20 cellular contexts compared by ENCODE assay signal in genomic region chr12:33248364-33248763, GRCh38.
DNase-seq lines count a peak whose midpoint lies in the region; ATAC-seq, FAIRE-seq and TF ChIP-seq lines count a peak whose summit lies in the region.
"Had no signal": no experiment of that assay in that cellular context is flagged by ENCODE, and none has a peak within 500 bp of the region (broad histone marks: within the 10 kb centered on the region; RNA-seq: fewer than 3 reads in every experiment).

No MANE protein-coding gene starts in this region.

- H3K4me1 Mint-ChIP-seq in GM23338 (peaks cover 6% of the 10 kb centered on the region; the same call in 2 of the 3 replicates), nephron (peaks cover 25% of the 10 kb centered on the region)
- H3K4me1 Mint-ChIP-seq in CD4-positive, alpha-beta memory T cell: no peaks in the 10 kb centered on the region
- H3K4me1 Mint-ChIP-seq: B cell had no signal

- peaks cover 5% of the 10 kb centered on the region; the same call in 2 of the 3 replicates for H3K9me3 Mint-ChIP-seq in GM23338
- H3K9me3 Mint-ChIP-seq in nephron: peaks cover 10% of the 10 kb centered on the region
- peaks cover 0 to 4% (median 0%) of the 10 kb centered on the region in 8 donors for H3K9me3 Mint-ChIP-seq in CD4-positive, alpha-beta memory T cell
- H3K9me3 Mint-ChIP-seq: CD8-positive, alpha-beta T cell had no signal

- CTCF ChIA-PET in endothelial cell of umbilical vein (lab: Charles Lee): no interaction called here
- CTCF ChIA-PET in CD4-positive, alpha-beta memory T cell (lab: Charles Lee; ENCODE audit: partially characterized antibody): no interaction called here

- FAIRE-seq in endothelial cell of umbilical vein (lab: Jason Lieb, UNC): no peak
- FAIRE-seq: A204.1, D721Med, G401.6, GM12891 had no signal

- no peak for TF ChIP-seq POLR2A in endothelial cell of umbilical vein (IDR thresholded peaks at IDR 0.05; ENCODE audit: low read depth, low read length)

- H3K4me3 ChIP-seq in GM23338 (no peak overlapping the region), endothelial cell of umbilical vein (replicated peaks in 1 of 3; ENCODE audit: insufficient read depth in 1 of 3, low read depth in 1 of 3, low read length in 3 of 3) (no peak overlapping the region)
- no peak overlapping the region for H3K4me3 ChIP-seq in CD4-positive, alpha-beta memory T cell (ENCODE audit: low read length in 2 of 2)
- H3K4me3 ChIP-seq: GM23248 had no signal

- peaks cover 2% of the 10 kb centered on the region for H3K9me3 ChIP-seq in endothelial cell of umbilical vein (replicated peaks; ENCODE audit: control insufficient read depth, insufficient read depth, low read length)
- H3K9me3 ChIP-seq in CD4-positive, alpha-beta memory T cell (ENCODE audit: control insufficient read depth in 1 of 2, low read length in 2 of 2): no peaks in the 10 kb centered on the region

- H3K27me3 ChIP-seq in GM23338 (ENCODE audit: insufficient read depth) (no peaks in the 10 kb centered on the region), endothelial cell of umbilical vein (ENCODE audit: control insufficient read depth in 2 of 2, insufficient read depth in 2 of 2, low read length in 2 of 2) (no peaks in the 10 kb centered on the region)
- no peaks in the 10 kb centered on the region for H3K27me3 ChIP-seq in CD4-positive, alpha-beta memory T cell (ENCODE audit: insufficient read depth, low read length)

- intact Hi-C loops in endothelial cell of umbilical vein (cut with micrococcal nuclease): no loop called here
- intact Hi-C loops in CD4-positive, alpha-beta memory T cell (cut with micrococcal nuclease): no loop called here

- H3K27ac Mint-ChIP-seq in GM23338 (no peak overlapping the region), nephron (peak overlapping the region in 2 of 3 experiments; percentile 67 to 85)
- no peak overlapping the region for H3K27ac Mint-ChIP-seq in CD4-positive, alpha-beta memory T cell
- H3K27ac Mint-ChIP-seq: B cell; CD8-positive, alpha-beta T cell; H9 had no signal

- H3K9me1 ChIP-seq in endothelial cell of umbilical vein (replicated peaks; ENCODE audit: control insufficient read depth, extremely low read depth, insufficient read depth, low read length): no peaks in the 10 kb centered on the region

- ATAC-seq in GM23338: no peak; the same call in 1 of the 3 replicates
- ATAC-seq: CD8-positive, alpha-beta T cell had no signal

- no peak overlapping the region for H3K27ac ChIP-seq in GM23338 (ENCODE audit: low read depth)
- H3K27ac ChIP-seq in endothelial cell of umbilical vein (ENCODE audit: insufficient read depth, low read depth, low read length): no peak overlapping the region
- no peak overlapping the region for H3K27ac ChIP-seq in CD4-positive, alpha-beta memory T cell (ENCODE audit: low read depth, low read length)
- H3K27ac ChIP-seq: GM23248 had no signal

- POLR2A ChIA-PET in endothelial cell of umbilical vein (lab: Charles Lee): no interaction called here
- POLR2A ChIA-PET in CD4-positive, alpha-beta memory T cell (lab: Charles Lee; ENCODE audit: partially characterized antibody): no interaction called here

- BruUV-seq in endothelial cell of umbilical vein (replicated peaks; lab: Mats Ljungman, UMichigan): no TSS peak

- H3K9ac ChIP-seq in endothelial cell of umbilical vein (replicated peaks; ENCODE audit: extremely low read depth, insufficient read depth, low read length): no peak overlapping the region
- H3K9ac ChIP-seq: GM23248 had no signal

- H3K27me3 Mint-ChIP-seq in GM23338 (ENCODE audit: insufficient read depth, low read depth, poor library complexity): peaks cover 2% of the 10 kb centered on the region
- H3K27me3 Mint-ChIP-seq in nephron (ENCODE audit: low read depth): peaks cover 3% of the 10 kb centered on the region
- no peaks in the 10 kb centered on the region for H3K27me3 Mint-ChIP-seq in CD4-positive, alpha-beta memory T cell
- H3K27me3 Mint-ChIP-seq: B cell had no signal

- H3K36me3 ChIP-seq in GM23338 (ENCODE audit: insufficient read depth) (no peaks in the 10 kb centered on the region), endothelial cell of umbilical vein (ENCODE audit: control insufficient read depth in 2 of 2, extremely low read depth in 1 of 2, insufficient read depth in 2 of 2, low read length in 2 of 2) (no peaks in the 10 kb centered on the region)
- H3K36me3 ChIP-seq in CD4-positive, alpha-beta memory T cell (ENCODE audit: insufficient read depth, low read length): no peaks in the 10 kb centered on the region

- no peak overlapping the region for H3K4me2 ChIP-seq in GM23338
- no peak overlapping the region for H3K4me2 ChIP-seq in endothelial cell of umbilical vein (ENCODE audit: insufficient read depth, low read length)

- dilution Hi-C loops in endothelial cell of umbilical vein (cut with MboI; ENCODE audit: extremely low pct_ligation_motif_present, low sequenced_read_pairs): no loop called here

- H3K4me1 ChIP-seq in GM23338 (ENCODE audit: insufficient read depth): no peaks in the 10 kb centered on the region; the same call in 1 of the 2 replicates
- no peaks in the 10 kb centered on the region for H3K4me1 ChIP-seq in endothelial cell of umbilical vein (ENCODE audit: control insufficient read depth, extremely low read depth, insufficient read depth, low read length)
- no peaks in the 10 kb centered on the region for H3K4me1 ChIP-seq in CD4-positive, alpha-beta memory T cell (ENCODE audit: insufficient read depth, low read length)

- no peaks in the 10 kb centered on the region for H3F3A ChIP-seq in GM23338 (replicated peaks; ENCODE audit: low read depth)

- H3K9me2 ChIP-seq in GM23338 (ENCODE audit: insufficient read depth): no peaks in the 10 kb centered on the region

- H2AFZ ChIP-seq in GM23338 (no peak overlapping the region), endothelial cell of umbilical vein (ENCODE audit: low read depth, low read length) (no peak overlapping the region)
- H2AFZ ChIP-seq: GM23248 had no signal

- peak; percentile 12 for DNase-seq in GM23338 (ENCODE audit: low spot score)
- peak; percentile 0 for DNase-seq in NAMALWA (ENCODE audit: low spot score)
- peak; percentile 0 for DNase-seq in endothelial cell of umbilical vein (ENCODE audit: low read depth, low spot score)
- DNase-seq in CD4-positive, alpha-beta memory T cell: no peak
- DNase-seq in NCI-H2029 treated with DMSO at 0.1 percent for 48 hours (lab: John Stamatoyannopoulos, UW): no peak
- DNase-seq in mucosa of gallbladder (ENCODE audit: low spot score): no peak
- DNase-seq: C1 segment of cervical spinal cord; CD8-positive, alpha-beta T cell; COR-L47; DMS153; DMS79 treated with DMSO at 0.1 percent for 48 hours; EL; GM23248; H9 had no signal

- H3K4me3 Mint-ChIP-seq in GM23338 (no peak overlapping the region), nephron (no peak overlapping the region)
- H3K4me3 Mint-ChIP-seq in CD4-positive, alpha-beta memory T cell: no peak overlapping the region
- H3K4me3 Mint-ChIP-seq: B cell; CD8-positive, alpha-beta T cell; H9 had no signal

- H4K20me1 ChIP-seq in GM23338 (replicated peaks; ENCODE audit: insufficient read depth): no peaks in the 10 kb centered on the region
- no peaks in the 10 kb centered on the region for H4K20me1 ChIP-seq in endothelial cell of umbilical vein (replicated peaks; ENCODE audit: control insufficient read depth, extremely low read depth, insufficient read depth, low read length)

- H3K36me3 Mint-ChIP-seq in GM23338 (ENCODE audit: low read depth): no peaks in the 10 kb centered on the region
- H3K36me3 Mint-ChIP-seq in nephron (ENCODE audit: low read depth): no peaks in the 10 kb centered on the region
- no peaks in the 10 kb centered on the region for H3K36me3 Mint-ChIP-seq in CD4-positive, alpha-beta memory T cell
- H3K36me3 Mint-ChIP-seq: CD8-positive, alpha-beta T cell had no signal

- TF ChIP-seq CTCF in GM23338 (conservative IDR thresholded peaks at IDR 0.05; ENCODE audit: low read depth in 2 of 2): peak; percentile 17 to 52; a peak in 2 of 4 replicates
- no peak for TF ChIP-seq CTCF in endothelial cell of umbilical vein (IDR thresholded peaks at IDR 0.05; ENCODE audit: extremely low read depth in 1 of 2, insufficient read depth in 1 of 2, low read depth in 1 of 2, low read length in 2 of 2)
- no peak for TF ChIP-seq CTCF in nephron (IDR thresholded peaks at IDR 0.05; ENCODE audit: unreplicated experiment in 3 of 3)

- H3K79me2 ChIP-seq in GM23338 (replicated peaks; ENCODE audit: insufficient read depth) (no peaks in the 10 kb centered on the region), endothelial cell of umbilical vein (ENCODE audit: control insufficient read depth, insufficient read depth, low read length) (no peaks in the 10 kb centered on the region)

TF ChIP-seq in GM23338, 12 proteins besides CTCF, POLR2A, EP300 and RAD21 (continues in another document):
- TF ChIP-seq JUNB (IDR thresholded peaks at IDR 0.05; ENCODE audit: unreplicated experiment) (no peak), ZNF331 (CRISPR knock-in tag; IDR thresholded peaks at IDR 0.05; ENCODE audit: low read depth) (no peak), POLR2AphosphoS5 (IDR thresholded peaks at IDR 0.05; ENCODE audit: low read depth) (no peak), NANOG (IDR thresholded peaks at IDR 0.05; ENCODE audit: borderline replicate concordance) (no peak), CREB1 (CRISPR knock-in tag; IDR thresholded peaks at IDR 0.05; ENCODE audit: low read depth) (no peak), STAT1 (IDR thresholded peaks at IDR 0.05; ENCODE audit: unreplicated experiment) (no peak), ZNF114 (CRISPR knock-in tag; IDR thresholded peaks at IDR 0.05) (no peak), EZH2 (IDR thresholded peaks at IDR 0.05; ENCODE audit: low read depth, unreplicated experiment) (no peak)

TF ChIP-seq in endothelial cell of umbilical vein, 7 proteins besides CTCF, POLR2A, EP300 and RAD21:
- TF ChIP-seq FOS (IDR thresholded peaks at IDR 0.05; ENCODE audit: borderline replicate concordance, insufficient read depth, low read length) (no peak), JUN (IDR thresholded peaks at IDR 0.05; ENCODE audit: borderline replicate concordance, insufficient read depth, insufficient read length, low read depth) (no peak), GATA2 (IDR thresholded peaks at IDR 0.05; ENCODE audit: insufficient read depth, insufficient read length, low read depth, low read length) (no peak), EZH2 (IDR thresholded peaks at IDR 0.05; ENCODE audit: borderline replicate concordance, low read depth, low read length, severe bottlenecking) (no peak), POLR2AphosphoS5 (IDR thresholded peaks at IDR 0.05; ENCODE audit: insufficient read depth, low read depth, low read length) (no peak)

Comparison
In these comparisons a context has a peak if more than half of its experiments do, and no peak if none do; other contexts are left out.
1. DNase-seq: peak in GM23338 (single experiment), NAMALWA (single experiment) and endothelial cell of umbilical vein (single experiment); none in CD4-positive, alpha-beta memory T cell (0 of 5), NCI-H2029 treated with DMSO at 0.1 percent for 48 hours (single experiment) and mucosa of gallbladder (single experiment).
2. H3K27ac Mint-ChIP-seq: peak in nephron (2 of 3); none in GM23338 (single experiment) and CD4-positive, alpha-beta memory T cell (0 of 7).
3. CTCF ChIP-seq: peak in GM23338 (2 of 2); none in endothelial cell of umbilical vein (0 of 2) and nephron (0 of 3).